Comparison of ENCODE assay signal across 24 cellular contexts in genomic region chr18:54931152-54931551, GRCh38. TPM values are rescaled to one million over a fixed set of nuclear protein-coding genes. Genes with fewer than 3 reads are reported as not detected.
DNase-seq lines count a peak whose midpoint lies in the region; ATAC-seq, FAIRE-seq and TF ChIP-seq lines count a peak whose summit lies in the region.
"Had no signal": no experiment of that assay in that cellular context is flagged by ENCODE, and none has a peak within 500 bp of the region (broad histone marks: within the 10 kb centered on the region; RNA-seq: fewer than 3 reads in every experiment).

No MANE protein-coding gene starts in this region.

- H4K91ac ChIP-seq in H1 (replicated peaks; ENCODE audit: insufficient read length, low read length), result no peak overlapping the region

- no peak overlapping the region for H3K27ac Mint-ChIP-seq in osteocyte (ENCODE audit: unreplicated experiment)
- H3K27ac Mint-ChIP-seq: CD4-positive, alpha-beta memory T cell; IgD-negative memory B cell had no signal

- WGBS in SK-N-SH (ENCODE audit: low lambda C conversion rate), result 94% methylated on average over 4 of the region's 4 CpGs
- WGBS in H1 (ENCODE audit: extremely low coverage in 1 of 2, insufficient coverage in 1 of 2, insufficient read length in 1 of 2, insufficient replicate concordance in 2 of 2, low coverage in 1 of 2, low lambda C conversion rate in 2 of 2, missing lambda C conversion rate in 1 of 2), 2 experiments, result 90% methylated on average over 4 of the region's 4 CpGs; no CpG with 5 or more reads in 1 of the 2 experiments

- H3K4me3 Mint-ChIP-seq in osteocyte (ENCODE audit: unreplicated experiment), result no peak overlapping the region
- H3K4me3 Mint-ChIP-seq: CD4-positive, alpha-beta memory T cell; IgD-negative memory B cell had no signal

- H3K36me3 Mint-ChIP-seq in osteocyte (ENCODE audit: unreplicated experiment), result no peaks in the 10 kb centered on the region
- H3K36me3 Mint-ChIP-seq: CD4-positive, alpha-beta memory T cell; IgD-negative memory B cell had no signal

- no peak overlapping the region for H3K23ac ChIP-seq in H1 (ENCODE audit: insufficient read length)

- H3K4me3 ChIP-seq in SK-N-SH (ENCODE audit: low read depth in 2 of 2, low read length in 1 of 2) (no peak overlapping the region), H1 (ENCODE audit: extremely low read depth in 1 of 4, insufficient read depth in 2 of 4, low read depth in 3 of 4, low read length in 4 of 4) (no peak overlapping the region)
- H3K4me3 ChIP-seq: BLaER1 treated with 17β-estradiol and CSF1 and Interleukin-3, amounts not matched to agents 10 nM and 100 nM; GM12878; GM23248; MG63; Peyer's patch; SJCRH30 had no signal

- H4K8ac ChIP-seq in H1 (ENCODE audit: extremely low read depth, insufficient read depth, low read length), result no peak overlapping the region

- POLR2A ChIA-PET in SK-N-SH (lab: Yijun Ruan, JAX) (no interaction called here), H1 (lab: Charles Lee; ENCODE audit: partially characterized antibody) (no interaction called here)

- H3K4me1 ChIP-seq in SK-N-SH (ENCODE audit: control insufficient read depth in 1 of 2, insufficient read depth in 2 of 2, low read depth in 1 of 2, low read length in 1 of 2) (0 out of 4 replicates have a peak, but pooled peaks cover 0 to 4% of the 10 kb centered on the region in 2 experiments), H1 (replicated peaks in 1 of 4; ENCODE audit: control insufficient read depth in 3 of 4, insufficient read depth in 4 of 4, low read length in 3 of 4) (no peaks in the 10 kb centered on the region)
- H3K4me1 ChIP-seq: BLaER1 treated with 17β-estradiol and CSF1 and Interleukin-3, amounts not matched to agents 10 nM and 100 nM; Caco-2; Peyer's patch; SJCRH30 had no signal

- no peak for TF ChIP-seq CTCF in SK-N-SH (IDR thresholded peaks at IDR 0.05)
- TF ChIP-seq CTCF in H1 (IDR thresholded peaks at IDR 0.05; ENCODE audit: control extremely low read depth in 1 of 3, insufficient read depth in 1 of 3, low read depth in 1 of 3, low read length in 3 of 3), result peak in 2 of 3 experiments; percentile 11 to 31; a peak in 2 of 4 replicates
- TF ChIP-seq CTCF in osteocyte (IDR thresholded peaks at IDR 0.05), result peak; percentile 6

- H2BK15ac ChIP-seq in H1 (ENCODE audit: low read length), result no peak overlapping the region

- H3K4ac ChIP-seq in H1 (replicated peaks; ENCODE audit: insufficient read length, low read depth, low read length), result no peak overlapping the region

- H3K14ac ChIP-seq in H1 (ENCODE audit: insufficient read length), result no peak overlapping the region

- no peaks in the 10 kb centered on the region for H3K23me2 ChIP-seq in H1 (ENCODE audit: low read depth, low read length)

- H3K79me1 ChIP-seq in H1 (ENCODE audit: low read depth, low read length), result no peaks in the 10 kb centered on the region

- peak; percentile 20; the same call in 1 of the 2 replicates for TF ChIP-seq RAD21 in SK-N-SH (IDR thresholded peaks at IDR 0.05; ENCODE audit: low read length)
- peak; percentile 44 to 48; a peak in 3 of 4 replicates for TF ChIP-seq RAD21 in H1 (IDR thresholded peaks at IDR 0.05 in 1 of 2, conservative IDR thresholded peaks at IDR 0.05 in 1 of 2; ENCODE audit: low read depth in 2 of 2, low read length in 2 of 2)

- H3F3A ChIP-seq in SK-N-SH (replicated peaks; ENCODE audit: insufficient read depth), result no peaks in the 10 kb centered on the region

- H2BK12ac ChIP-seq in H1 (ENCODE audit: low read depth, low read length), result no peak overlapping the region

- H3K56ac ChIP-seq in H1 (replicated peaks; ENCODE audit: insufficient read length, low read depth, low read length), result no peak overlapping the region

- no peak for TF ChIP-seq POLR2A in H1 (IDR thresholded peaks at IDR 0.05; ENCODE audit: control extremely low read depth in 1 of 2, low read depth in 2 of 2, low read length in 2 of 2)

- FAIRE-seq in H1 (lab: Jason Lieb, UNC), result no peak
- FAIRE-seq: GM12878 had no signal

- H3K36me3 ChIP-seq in SK-N-SH (replicated peaks in 1 of 2; ENCODE audit: control insufficient read depth in 1 of 2, insufficient read depth in 2 of 2, low read length in 1 of 2) (no peaks in the 10 kb centered on the region), H1 (ENCODE audit: control insufficient read depth in 2 of 4, insufficient read depth in 4 of 4, low read length in 3 of 4) (no peaks in the 10 kb centered on the region)
- H3K36me3 ChIP-seq: BLaER1 treated with 17β-estradiol and CSF1 and Interleukin-3, amounts not matched to agents 10 nM and 100 nM; MG63; SJCRH30 had no signal

- no peak overlapping the region for H2BK20ac ChIP-seq in H1 (ENCODE audit: low read length)

- peak; percentile 31 for DNase-seq in HT-29 (ENCODE audit: low spot score)
- no peak for DNase-seq in SK-N-SH
- DNase-seq in H1 (ENCODE audit: low read depth in 1 of 2, low spot score in 2 of 2), result no peak
- no peak for DNase-seq in osteocyte (ENCODE audit: extremely low spot score, unreplicated experiment)
- no peak for DNase-seq in activated CD4-positive, alpha-beta T cell treated with anti-CD3 and anti-CD28 coated beads, Interleukin-2, amount 50 U/mL, for 4 hours
- DNase-seq in LoVo (ENCODE audit: low spot score), result no peak
- DNase-seq: Caco-2; CD4-positive, alpha-beta memory T cell; DMS 273 treated with DMSO at 0.1 percent for 48 hours; DMS79 treated with DMSO at 0.1 percent for 48 hours; GM23248; HCEC 1CT; Karpas-422; MG63; NCI-H1417; NCI-H187 treated with DMSO at 0.1 percent for 48 hours; NCI-H2107; NK-92 treated with Interleukin-12 subunit alpha and Interleukin-12 subunit beta, amount 100 ng/mL, for 24 hours; Peyer's patch; SJCRH30 had no signal

- H2BK5ac ChIP-seq in H1 (ENCODE audit: low read depth, low read length), result no peak overlapping the region

- H3K27me3 Mint-ChIP-seq in osteocyte (ENCODE audit: unreplicated experiment), result peaks cover 21% of the 10 kb centered on the region
- H3K27me3 Mint-ChIP-seq: CD4-positive, alpha-beta memory T cell; IgD-negative memory B cell had no signal

- no peak overlapping the region for H2BK120ac ChIP-seq in H1 (replicated peaks; ENCODE audit: low read depth, low read length)

- H2AFZ ChIP-seq in SK-N-SH (ENCODE audit: low read depth) (no peak overlapping the region), H1 (ENCODE audit: low read length) (no peak overlapping the region)
- H2AFZ ChIP-seq: GM23248 had no signal

- no peak overlapping the region for H3K4me2 ChIP-seq in SK-N-SH
- H3K4me2 ChIP-seq in H1 (ENCODE audit: insufficient read depth in 1 of 2, low read depth in 2 of 2, low read length in 2 of 2), result no peak overlapping the region
- H3K4me2 ChIP-seq: BLaER1 treated with 17β-estradiol and CSF1 and Interleukin-3, amounts not matched to agents 10 nM and 100 nM had no signal

- H4K5ac ChIP-seq in H1 (ENCODE audit: insufficient read length, low read depth, low read length), result no peak overlapping the region

- H3K9ac ChIP-seq in SK-N-SH (no peak overlapping the region), H1 (replicated peaks in 1 of 4; ENCODE audit: extremely low read depth in 1 of 4, low read depth in 3 of 4, low read length in 3 of 4) (no peak overlapping the region)
- H3K9ac ChIP-seq: BLaER1 treated with 17β-estradiol and CSF1 and Interleukin-3, amounts not matched to agents 10 nM and 100 nM; GM23248 had no signal

- no peaks in the 10 kb centered on the region for H3K4me1 Mint-ChIP-seq in osteocyte (ENCODE audit: unreplicated experiment)
- H3K4me1 Mint-ChIP-seq: CD4-positive, alpha-beta memory T cell; IgD-negative memory B cell had no signal

- H2AK5ac ChIP-seq in H1 (ENCODE audit: low read depth, low read length), result no peak overlapping the region

- no peak overlapping the region for H3K18ac ChIP-seq in H1 (ENCODE audit: extremely low read depth, low read length)

- H3K9me3 ChIP-seq in SK-N-SH (no peaks in the 10 kb centered on the region), H1 (ENCODE audit: insufficient read depth in 2 of 2, low read depth in 1 of 2, low read length in 1 of 2) (no peaks in the 10 kb centered on the region)
- H3K9me3 ChIP-seq: Caco-2, MG63, Peyer's patch, SJCRH30 had no signal

- H3K27me3 ChIP-seq in SK-N-SH (ENCODE audit: insufficient read depth), result no peaks in the 10 kb centered on the region
- H3K27me3 ChIP-seq in H1 (replicated peaks in 1 of 4; ENCODE audit: control insufficient read depth in 3 of 4, extremely low read depth in 1 of 4, insufficient read depth in 3 of 4, low read length in 3 of 4), result no peaks in the 10 kb centered on the region
- H3K27me3 ChIP-seq: BLaER1 treated with 17β-estradiol and CSF1 and Interleukin-3, amounts not matched to agents 10 nM and 100 nM; MG63; Peyer's patch; SJCRH30 had no signal

- H4K20me1 ChIP-seq in SK-N-SH (ENCODE audit: insufficient read depth), result no peaks in the 10 kb centered on the region
- H4K20me1 ChIP-seq in H1 (replicated peaks in 1 of 2; ENCODE audit: control insufficient read depth in 1 of 2, insufficient read depth in 2 of 2, low read length in 2 of 2), result no peaks in the 10 kb centered on the region
- H4K20me1 ChIP-seq: BLaER1 treated with 17β-estradiol and CSF1 and Interleukin-3, amounts not matched to agents 10 nM and 100 nM had no signal

- H3K79me2 ChIP-seq in SK-N-SH (ENCODE audit: insufficient read depth), result no peaks in the 10 kb centered on the region
- no peaks in the 10 kb centered on the region for H3K79me2 ChIP-seq in H1 (ENCODE audit: control insufficient read depth in 1 of 2, insufficient read depth in 2 of 2, low read length in 2 of 2)

- H3K27ac ChIP-seq in SK-N-SH (ENCODE audit: low read depth in 2 of 2, low read length in 1 of 2), result no peak overlapping the region
- H3K27ac ChIP-seq in H1 (ENCODE audit: low read depth, low read length), result no peak overlapping the region
- H3K27ac ChIP-seq: BLaER1 treated with 17β-estradiol and CSF1 and Interleukin-3, amounts not matched to agents 10 nM and 100 nM; GM23248; Peyer's patch; SJCRH30 had no signal

- no peaks in the 10 kb centered on the region for H3K9me3 Mint-ChIP-seq in osteocyte (ENCODE audit: unreplicated experiment)
- H3K9me3 Mint-ChIP-seq: CD4-positive, alpha-beta memory T cell; IgD-negative memory B cell had no signal

- no peak for TF ChIP-seq EP300 in SK-N-SH (IDR thresholded peaks at IDR 0.05; ENCODE audit: borderline replicate concordance in 1 of 2, low read depth in 1 of 2, low read length in 1 of 2)
- TF ChIP-seq EP300 in H1 (IDR thresholded peaks at IDR 0.05; ENCODE audit: borderline replicate concordance in 1 of 2, low read depth in 2 of 2, low read length in 2 of 2), result no peak

- CTCF ChIA-PET in SK-N-SH (lab: Yijun Ruan, JAX) (no interaction called here), H1 (lab: Charles Lee; ENCODE audit: partially characterized antibody) (interaction anchor here (0.7 to 1.2 kb wide), 3 partner anchors 10 to 490 kb away, joined by 3 to 5 read pairs (median 3); no protein-coding TSS in a partner anchor)

- ATAC-seq in HG02870 (IDR thresholded peaks at IDR 0.05; ENCODE audit: unreplicated experiment), result no peak
- ATAC-seq: GM12878 had no signal

- H3K9me2 ChIP-seq in SK-N-SH, result no peaks in the 10 kb centered on the region

RNA-seq across cellular contexts. Expression of gene CCDC68, which starts 28.1 kb away (rescaled TPM):
- 1.1 TPM in 2 replicates for total RNA-seq in HT-29 (2014; rRNA removed; shearing (Covaris generic))
- polyA plus RNA-seq in SK-N-SH (2012; rRNA removed) (not detected in 2 replicates), H1 (2011; rRNA removed) (0.06 TPM in 2 replicates)
- polyA plus RNA-seq in SK-N-SH (2012; cell fraction: cytosol; rRNA removed), result 0.01 TPM in 1 of 2 replicates, not detected in the other
- not detected in 2 replicates for polyA plus RNA-seq in SK-N-SH (2012; cell fraction: nucleus; rRNA removed)
- total RNA-seq in H1 (2021; fragmentation: NEBNext Ultra II Directional; extraction: Animal tissue kit (Norgen Biotek cat#: 25700)), result 0.80 and 0.92 TPM in 2 replicates
- polyA plus RNA-seq in H1 (2011; cell fraction: cytosol; rRNA removed), result 0.10 TPM
- 0.06 TPM for polyA plus RNA-seq in H1 (2011; cell fraction: nucleus; rRNA removed)
- 0.07 to 0.18 TPM (median 0.07 TPM) in 4 replicates for polyA plus RNA-seq in H1 (2012, experiment 1 of 2)
- polyA plus RNA-seq in H1 (2012, experiment 2 of 2), result not detected
- 0.83 TPM for polyA plus RNA-seq in H1 (2013, experiment 1 of 2)
- polyA plus RNA-seq in H1 (2013, experiment 2 of 2), result 0.87 TPM
- 1.1 TPM in 1 of 2 replicates, not detected in the other for polyA minus RNA-seq in H1 (2011; rRNA and poly(A)+ RNA removed)
- 1.5 TPM for polyA minus RNA-seq in H1 (2011; cell fraction: cytosol; rRNA and poly(A)+ RNA removed)
- polyA minus RNA-seq in H1 (2011; cell fraction: nucleus; rRNA and poly(A)+ RNA removed), result 1.2 TPM
- not detected in 2 replicates for total RNA-seq in osteocyte
- total RNA-seq: GM12878 had no signal
- polyA plus RNA-seq: CD4-positive, alpha-beta memory T cell; IgD-negative memory B cell had no signal
